ENCODE assay signal across 11 cellular contexts in genomic region chr18:69897397-69898108, GRCh38. TPM values are rescaled to one million over a fixed set of nuclear protein-coding genes. Genes with fewer than 3 reads are reported as not detected.
DNase-seq lines count a peak whose midpoint lies in the region; ATAC-seq and TF ChIP-seq lines count a peak whose summit lies in the region.
"Had no signal": no experiment of that assay in that cellular context is flagged by ENCODE, and none has a peak within 500 bp of the region (broad histone marks: within the 10 kb centered on the region; RNA-seq: fewer than 3 reads in every experiment).

No MANE protein-coding gene starts in this region.

- peak overlapping the region; percentile 38 for H3K4me3 ChIP-seq in Jurkat, Clone E6-1 (ENCODE audit: low read length)
- H3K4me3 ChIP-seq in psoas muscle (no peak overlapping the region), brain microvascular endothelial cell (ENCODE audit: low read depth, low read length) (no peak overlapping the region)
- H3K4me3 ChIP-seq: SJSA1 had no signal

- no peaks in the 10 kb centered on the region for H3K4me1 ChIP-seq in psoas muscle
- H3K4me1 ChIP-seq: SJSA1 had no signal

- no peaks in the 10 kb centered on the region for H3K9me3 ChIP-seq in psoas muscle
- H3K9me3 ChIP-seq: SJSA1 had no signal

- TF ChIP-seq POLR2A in GM18505 (IDR thresholded peaks at IDR 0.05; ENCODE audit: borderline replicate concordance, extremely low read depth, insufficient read depth, insufficient read length) = no peak

- H3K9me3 Mint-ChIP-seq in central memory CD8-positive, alpha-beta T cell = no peaks in the 10 kb centered on the region

- H3K36me3 ChIP-seq in psoas muscle (ENCODE audit: insufficient read depth in 1 of 2, low read depth in 1 of 2) (no peaks in the 10 kb centered on the region), brain microvascular endothelial cell (replicated peaks) (no peaks in the 10 kb centered on the region)
- H3K36me3 ChIP-seq: SJSA1 had no signal

- no peaks in the 10 kb centered on the region for H3K27me3 ChIP-seq in psoas muscle (ENCODE audit: insufficient read depth in 3 of 3, low read length in 2 of 3)
- no peaks in the 10 kb centered on the region for H3K27me3 ChIP-seq in brain microvascular endothelial cell (replicated peaks)
- H3K27me3 ChIP-seq: SJSA1 had no signal

- no peak for TF ChIP-seq CTCF in psoas muscle (IDR thresholded peaks at IDR 0.05)
- no peak for TF ChIP-seq CTCF in brain microvascular endothelial cell (IDR thresholded peaks at IDR 0.05; ENCODE audit: low read depth, low read length, missing control alignments)

- peaks cover 17% of the 10 kb centered on the region for H3K36me3 Mint-ChIP-seq in central memory CD8-positive, alpha-beta T cell (ENCODE audit: insufficient read depth)

- no peaks in the 10 kb centered on the region for H3K27me3 Mint-ChIP-seq in central memory CD8-positive, alpha-beta T cell

- peaks cover 59% of the 10 kb centered on the region for H3K4me1 Mint-ChIP-seq in central memory CD8-positive, alpha-beta T cell

- H3K27ac ChIP-seq in psoas muscle (no peak overlapping the region), brain microvascular endothelial cell (no peak overlapping the region)
- H3K27ac ChIP-seq: SJSA1 had no signal

- peak; percentile 92 for DNase-seq in Jurkat, Clone E6-1 (ENCODE audit: low read depth, low spot score)
- no peak for DNase-seq in central memory CD8-positive, alpha-beta T cell (ENCODE audit: low spot score in 2 of 2)
- DNase-seq in COLO829 (ENCODE audit: low spot score) = no peak
- no peak for DNase-seq in head of caudate nucleus
- DNase-seq in psoas muscle = no peak
- DNase-seq in brain microvascular endothelial cell = no peak
- DNase-seq: aorta had no signal

- peak; percentile 45 for ATAC-seq in GM18505 (IDR thresholded peaks at IDR 0.05; ENCODE audit: unreplicated experiment)
- peak; percentile 43 for ATAC-seq in GM21576 (IDR thresholded peaks at IDR 0.05; ENCODE audit: unreplicated experiment)
- peak; percentile 44 for ATAC-seq in central memory CD8-positive, alpha-beta T cell (replicated peaks; ENCODE audit: extremely low read depth, poor library complexity, severe bottlenecking)
- ATAC-seq in psoas muscle = no peak

- H3K27ac Mint-ChIP-seq in central memory CD8-positive, alpha-beta T cell (ENCODE audit: low read depth) = peak overlapping the region; percentile 95

- peak overlapping the region; percentile 82 for H3K4me3 Mint-ChIP-seq in central memory CD8-positive, alpha-beta T cell
- H3K4me3 Mint-ChIP-seq: neural crest cell had no signal

- intact Hi-C loops in head of caudate nucleus (cut with DNase I) = no loop called here
- intact Hi-C loops in psoas muscle (cut with DNase I) = no loop called here

- WGBS in psoas muscle, 3 donors = 87 to 89% (median 87%) methylated on average over 7 of the region's 7 CpGs

- in situ Hi-C loops in brain microvascular endothelial cell (cut with HindIII; ENCODE audit: low pct_ligation_motif_present, low sequenced_read_pairs) = no loop called here

RNA-seq across cellular contexts. Expression of gene CD226, which starts 50.1 kb away (rescaled TPM):
- polyA plus RNA-seq in Jurkat, Clone E6-1 (2012; ENCODE audit: insufficient read depth, insufficient read length) = not detected
- 1 to 10 TPM in 1 of 4 donors, under 1 TPM in 3; 0.24 to 1.8 (median 0.49) TPM for total RNA-seq in psoas muscle
- under 1 TPM; 0.06 to 0.27 (median 0.08) TPM for polyA plus RNA-seq in psoas muscle

Comparison
In these comparisons a context has a peak if more than half of its experiments do, and no peak if none do; other contexts are left out.
1. ATAC-seq: peak in GM18505 (single experiment), GM21576 (single experiment) and central memory CD8-positive, alpha-beta T cell (single experiment); none in psoas muscle (0 of 4).